Comparison of ENCODE assay signal across 8 cellular contexts in genomic region chr11:73178092-73178539, GRCh38. TPM values are rescaled to one million over a fixed set of nuclear protein-coding genes. Genes with fewer than 3 reads are reported as not detected.
DNase-seq lines count a peak whose midpoint lies in the region; ATAC-seq and TF ChIP-seq lines count a peak whose summit lies in the region.

No MANE protein-coding gene starts in this region.

- no peaks in the 10 kb centered on the region for H3K36me3 ChIP-seq in liver (ENCODE audit: control insufficient read depth in 4 of 4, insufficient read depth in 3 of 4, low read depth in 1 of 4, low read length in 3 of 4)

- ATAC-seq in HG02798 (IDR thresholded peaks at IDR 0.05; ENCODE audit: poor library complexity, unreplicated experiment), result peak; percentile 86
- ATAC-seq in GM18519 (IDR thresholded peaks at IDR 0.05; ENCODE audit: low FRiP score, unreplicated experiment), result no peak

- no peak overlapping the region for H3K9ac ChIP-seq in liver (ENCODE audit: low read depth in 1 of 2, low read length in 2 of 2)

- no peaks in the 10 kb centered on the region for H3K9me3 ChIP-seq in liver (ENCODE audit: control insufficient read depth in 4 of 4, low read length in 3 of 4)

- DNase-seq in GM10266 (ENCODE audit: extremely low spot score), result peak; percentile 84
- DNase-seq in NCI-H2196 treated with DMSO at 0.1 percent for 48 hours (lab: John Stamatoyannopoulos, UW; ENCODE audit: unreplicated experiment), result peak; percentile 28
- peak; percentile 61 to 65 for DNase-seq in activated CD4-positive, alpha-beta T cell treated with anti-CD3 and anti-CD28 coated beads for 24 hours (ENCODE audit: low read depth in 2 of 2)
- DNase-seq in choroid plexus epithelial cell (ENCODE audit: low read depth), result peak; percentile 84
- DNase-seq in stimulated activated CD4-positive, alpha-beta T cell treated with anti-CD3 and anti-CD28 coated beads, Interleukin-4, amount 100 ng/mL, for 24 hours, result peak; percentile 83

- H3K4me1 ChIP-seq in liver (ENCODE audit: control insufficient read depth in 4 of 4, insufficient read depth in 4 of 4, low read length in 3 of 4), result peaks cover 7 to 28% (median 18%) of the 10 kb centered on the region in 4 donors

- H3K27ac ChIP-seq in liver (ENCODE audit: low read depth in 1 of 2, low read length in 2 of 2), result no peak overlapping the region

- H3K4me3 ChIP-seq in choroid plexus epithelial cell (ENCODE audit: low read depth, low read length) (no peak overlapping the region), liver (ENCODE audit: low read depth in 1 of 3, low read length in 3 of 3) (no peak overlapping the region)

- TF ChIP-seq CTCF in GM10266 (IDR thresholded peaks at IDR 0.05; ENCODE audit: control insufficient read depth, insufficient read depth, low read depth, missing control alignments) (peak; percentile 84), choroid plexus epithelial cell (conservative IDR thresholded peaks at IDR 0.05; ENCODE audit: low read depth, low read length) (peak; percentile 86), liver (IDR thresholded peaks at IDR 0.05; ENCODE audit: low read depth, low read length, missing input control) (peak; percentile 89)

- peak; percentile 100 for TF ChIP-seq RAD21 in liver (IDR thresholded peaks at IDR 0.05)

- no peaks in the 10 kb centered on the region for H3K27me3 ChIP-seq in liver (ENCODE audit: control insufficient read depth in 4 of 4, insufficient read depth in 4 of 4, low read length in 3 of 4)

- 21% methylated on average over 9 of the region's 9 CpGs for WGBS in liver

TF ChIP-seq in liver, 16 proteins besides CTCF, POLR2A, EP300 and RAD21:
- TF ChIP-seq RXRA (IDR thresholded peaks at IDR 0.05) (peak in 1 of 2 donors; percentile 48), TAF1 (conservative IDR thresholded peaks at IDR 0.05) (no peak), NR2F2 (IDR thresholded peaks at IDR 0.05) (peak; percentile 15)

RNA-seq across cellular contexts. Expression of gene FCHSD2, which starts 36.0 kb away (rescaled TPM):
- total RNA-seq in liver, result 10 to 100 TPM; 10.4 to 18.7 TPM
- polyA plus RNA-seq in liver, result 1 to 10 TPM; 7.6 to 9.3 TPM

RNA-seq across cellular contexts. Expression of gene P2RY2, which starts 40.0 kb away (rescaled TPM):
- 1 to 10 TPM; 2.4 to 3.7 TPM for total RNA-seq in liver
- 1 to 10 TPM; 1.8 to 2.0 TPM for polyA plus RNA-seq in liver

Comparison
In these comparisons a context has a peak if more than half of its experiments do, and no peak if none do; other contexts are left out.
1. DNase-seq: peak in every context shown above with its lines; median percentile 84 in GM10266; 84 in choroid plexus epithelial cell; 83 in stimulated activated CD4-positive, alpha-beta T cell treated with anti-CD3 and anti-CD28 coated beads, Interleukin-4, amount 100 ng/mL, for 24 hours; 63 in activated CD4-positive, alpha-beta T cell treated with anti-CD3 and anti-CD28 coated beads for 24 hours; 28 in NCI-H2196 treated with DMSO at 0.1 percent for 48 hours.